Comparison of ENCODE assay signal across 20 cellular contexts in the genomic region with DNA sequence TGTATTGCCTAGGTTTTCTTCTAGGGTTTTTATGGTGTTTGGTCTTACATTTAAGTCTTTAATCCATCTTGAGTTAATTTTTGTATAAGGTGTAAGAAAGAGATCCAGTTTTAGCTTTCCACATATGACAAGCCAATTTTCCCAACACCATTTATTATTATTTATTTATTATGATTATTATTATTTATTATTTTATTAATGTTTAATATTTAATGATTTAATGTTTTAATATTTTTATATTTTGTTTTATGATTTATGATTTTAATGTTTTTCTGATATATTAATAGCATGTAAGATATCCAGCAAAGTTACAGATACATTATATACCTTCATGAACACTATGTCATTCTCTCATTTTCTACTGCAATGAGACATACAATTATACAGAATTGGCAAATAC.
A peak's percentile ranks its signal among the peaks of the same experiment; 100 is the strongest.
DNase-seq lines count a peak whose midpoint lies in the region; ATAC-seq, FAIRE-seq and TF ChIP-seq lines count a peak whose summit lies in the region.
"Had no signal": no experiment of that assay in that cellular context is flagged by ENCODE, and none has a peak within 500 bp of the region (broad histone marks: within the 10 kb centered on the region; RNA-seq: fewer than 3 reads in every experiment).

No MANE protein-coding gene starts in this region.

- H3K27me3 ChIP-seq in pancreas = no peaks in the 10 kb centered on the region
- H3K27me3 ChIP-seq: BLaER1 had no signal

- H3K9me3 ChIP-seq in pancreas = no peaks in the 10 kb centered on the region
- H3K9me3 ChIP-seq: BLaER1, Caco-2, HAP-1 had no signal

- no peak overlapping the region for H3K27ac ChIP-seq in pancreas
- H3K27ac ChIP-seq: BLaER1, C4-2B had no signal

- no peaks in the 10 kb centered on the region for H3K4me1 ChIP-seq in pancreas
- H3K4me1 ChIP-seq: BLaER1, Caco-2, HAP-1 had no signal

- intact Hi-C loops in pancreas (cut with DNase I) = no loop called here
- intact Hi-C loops in posterior cingulate gyrus (cut with DNase I) = no loop called here

- no peak for TF ChIP-seq CTCF in pancreas (IDR thresholded peaks at IDR 0.05)

- H3K4me3 ChIP-seq in pancreas = no peak overlapping the region
- H3K4me3 ChIP-seq: BLaER1, HAP-1 had no signal

- ATAC-seq in pancreas = no peak
- ATAC-seq: CD8-positive, alpha-beta T cell had no signal

- DNase-seq in pancreas (no peak), posterior cingulate gyrus (no peak), activated T-cell treated with anti-CD3 and anti-CD28 coated beads for 4 hours (no peak), EL (no peak)
- DNase-seq: Caco-2; CD4-positive, CD25-positive, alpha-beta regulatory T cell; CD8-positive, alpha-beta T cell; DMS153; DND-41; GF-D8; GOT3; HFFc6 had no signal

- peak; percentile 53 for FAIRE-seq in TTC549 (lab: Jason Lieb, UNC)
- peak; percentile 33 for FAIRE-seq in endometrium (lab: Jason Lieb, UNC)
- peak; percentile 43 for FAIRE-seq in pancreas (lab: Jason Lieb, UNC)
- FAIRE-seq: GM12891, GM18507, H54 had no signal

- H3K36me3 ChIP-seq in pancreas = no peaks in the 10 kb centered on the region
- H3K36me3 ChIP-seq: BLaER1, HAP-1 had no signal
